In genomic region chr12:53939141-53940108, GRCh38 we compare ENCODE assay signal across 9 cellular contexts. TPM values are rescaled to one million over a fixed set of nuclear protein-coding genes. Genes with fewer than 3 reads are reported as not detected.
DNase-seq lines count a peak whose midpoint lies in the region; ATAC-seq, FAIRE-seq and TF ChIP-seq lines count a peak whose summit lies in the region.
"Had no signal": no experiment of that assay in that cellular context is flagged by ENCODE, and none has a peak within 500 bp of the region (broad histone marks: within the 10 kb centered on the region; RNA-seq: fewer than 3 reads in every experiment).

No MANE protein-coding gene starts in this region.

- 9% methylated on average over 62 of the region's 91 CpGs; no CpG with 5 or more reads in 1 of the 2 experiments for WGBS in H1 (ENCODE audit: extremely low coverage in 1 of 2, insufficient coverage in 1 of 2, insufficient read length in 1 of 2, insufficient replicate concordance in 2 of 2, low coverage in 1 of 2, low lambda C conversion rate in 2 of 2, missing lambda C conversion rate in 1 of 2), 2 experiments

- no peak for TF ChIP-seq POLR2A in H1 (IDR thresholded peaks at IDR 0.05; ENCODE audit: control extremely low read depth in 1 of 2, low read depth in 2 of 2, low read length in 2 of 2)

- H3K4ac ChIP-seq in H1 (replicated peaks; ENCODE audit: insufficient read length, low read depth, low read length): no peak overlapping the region

- H3K79me2 ChIP-seq in H1 (ENCODE audit: control insufficient read depth in 1 of 2, insufficient read depth in 2 of 2, low read length in 2 of 2): no peaks in the 10 kb centered on the region

- H4K8ac ChIP-seq in H1 (ENCODE audit: extremely low read depth, insufficient read depth, low read length): peak overlapping the region; percentile 63; the same call in 1 of the 2 replicates

- H3K36me3 ChIP-seq in Caco-2 (ENCODE audit: control insufficient read depth, insufficient read depth, low read length) (no peaks in the 10 kb centered on the region), H1 (ENCODE audit: control insufficient read depth in 2 of 4, insufficient read depth in 4 of 4, low read length in 3 of 4) (peaks cover 0 to 6% (median 0%) of the 10 kb centered on the region in 4 experiments; a peak in 1 of 8 replicates)

- CTCF ChIA-PET in Caco-2 (lab: Charles Lee) (interaction anchor here (0.6 to 4.3 kb wide), 5 partner anchors 10 to 438 kb away, joined by 4 to 18 read pairs (median 5); partner anchors contain the start of gene TARBP2), H1 (lab: Charles Lee; ENCODE audit: partially characterized antibody) (interaction anchor here (0.6 to 2.5 kb wide), 15 partner anchors 11 to 276 kb away, joined by 3 to 9 read pairs (median 4); no protein-coding TSS in a partner anchor)

- no peak for TF ChIP-seq EP300 in H1 (IDR thresholded peaks at IDR 0.05; ENCODE audit: borderline replicate concordance in 1 of 2, low read depth in 2 of 2, low read length in 2 of 2)

- no peak overlapping the region for H4K5ac ChIP-seq in H1 (ENCODE audit: insufficient read length, low read depth, low read length)

- no peak overlapping the region for H3K23ac ChIP-seq in H1 (ENCODE audit: insufficient read length)

- no peaks in the 10 kb centered on the region for H3K79me1 ChIP-seq in H1 (ENCODE audit: low read depth, low read length)

- POLR2A ChIA-PET in Caco-2 (lab: Charles Lee): interaction anchor here (0.6 to 1.3 kb wide), 4 partner anchors 12 to 39 kb away, joined by 3 to 15 read pairs (median 3); partner anchors contain the start of gene HOXC12
- POLR2A ChIA-PET in H1 (lab: Charles Lee; ENCODE audit: partially characterized antibody): interaction anchor here (0.9 to 3.0 kb wide), 7 partner anchors 13 to 277 kb away, joined by 3 to 12 read pairs (median 3); no protein-coding TSS in a partner anchor

- no peak overlapping the region for H3K9ac ChIP-seq in H1 (replicated peaks in 1 of 4; ENCODE audit: extremely low read depth in 1 of 4, low read depth in 3 of 4, low read length in 3 of 4)

- peak; percentile 57 for ATAC-seq in omental fat pad (ENCODE audit: low FRiP score)
- ATAC-seq in GM19328 (IDR thresholded peaks at IDR 0.05; ENCODE audit: unreplicated experiment): no peak
- ATAC-seq in HG02642 (IDR thresholded peaks at IDR 0.05; ENCODE audit: poor library complexity, unreplicated experiment): no peak

- H3K36me3 Mint-ChIP-seq in Caco-2 (ENCODE audit: insufficient read depth, unreplicated experiment) (peaks cover 13% of the 10 kb centered on the region), IgD-negative memory B cell (no peaks in the 10 kb centered on the region), CD14-positive monocyte (peaks cover 0 to 3% of the 10 kb centered on the region in 2 donors)

- H3K9me3 Mint-ChIP-seq in Caco-2 (ENCODE audit: unreplicated experiment) (no peaks in the 10 kb centered on the region), IgD-negative memory B cell (peaks cover 0 to 5% (median 1%) of the 10 kb centered on the region in 3 donors), CD14-positive monocyte (peaks cover 6 to 38% (median 32%) of the 10 kb centered on the region in 7 donors)

- peak overlapping the region; percentile 52 to 53 for H3K4me2 ChIP-seq in H1 (ENCODE audit: insufficient read depth in 1 of 2, low read depth in 2 of 2, low read length in 2 of 2)

- H2AFZ ChIP-seq in H1 (ENCODE audit: low read length): no peak overlapping the region

- no peak overlapping the region for H2BK120ac ChIP-seq in H1 (replicated peaks; ENCODE audit: low read depth, low read length)

- H3K27ac ChIP-seq in H1 (ENCODE audit: low read depth, low read length): no peak overlapping the region

- H3K27me3 ChIP-seq in Caco-2 (replicated peaks; ENCODE audit: control insufficient read depth, insufficient read depth, low read length): no peaks in the 10 kb centered on the region; the same call in 1 of the 2 replicates
- H3K27me3 ChIP-seq in H1 (replicated peaks in 1 of 4; ENCODE audit: control insufficient read depth in 3 of 4, extremely low read depth in 1 of 4, insufficient read depth in 3 of 4, low read length in 3 of 4): peaks cover 90 to 100% (median 97%) of the 10 kb centered on the region in 4 experiments

- intact Hi-C loops in Caco-2 (cut with micrococcal nuclease; ENCODE audit: unreplicated experiment): loop anchor here (1.0 to 5.0 kb wide), 4 partner anchors 10 to 172 kb away; no protein-coding TSS in a partner anchor
- intact Hi-C loops in CD14-positive monocyte (cut with micrococcal nuclease): no loop called here

- no peak overlapping the region for H2BK15ac ChIP-seq in H1 (ENCODE audit: low read length)

- no peaks in the 10 kb centered on the region for H3K9me3 ChIP-seq in Caco-2
- H3K9me3 ChIP-seq in H1 (ENCODE audit: insufficient read depth in 2 of 2, low read depth in 1 of 2, low read length in 1 of 2): no peaks in the 10 kb centered on the region

- no peak for TF ChIP-seq RAD21 in H1 (IDR thresholded peaks at IDR 0.05 in 1 of 2, conservative IDR thresholded peaks at IDR 0.05 in 1 of 2; ENCODE audit: low read depth in 2 of 2, low read length in 2 of 2)

- H3K4me1 ChIP-seq in Caco-2: no peaks in the 10 kb centered on the region
- H3K4me1 ChIP-seq in H1 (replicated peaks in 1 of 4; ENCODE audit: control insufficient read depth in 3 of 4, insufficient read depth in 4 of 4, low read length in 3 of 4): peaks cover 0 to 6% (median 5%) of the 10 kb centered on the region in 4 experiments; a peak in 4 of 7 replicates

- peak overlapping the region; percentile 81 for H3K4me3 Mint-ChIP-seq in Caco-2 (ENCODE audit: unreplicated experiment)
- peak overlapping the region in 1 of 4 donors; percentile 2 for H3K4me3 Mint-ChIP-seq in IgD-negative memory B cell
- H3K4me3 Mint-ChIP-seq in CD14-positive monocyte: peak overlapping the region in 1 of 2 donors; percentile 59

- no peak overlapping the region for H2BK20ac ChIP-seq in H1 (ENCODE audit: low read length)

- DNase-seq in Caco-2: peak; percentile 74 to 82
- DNase-seq in H1 (ENCODE audit: low read depth in 1 of 2, low spot score in 2 of 2): peak in 1 of 2 experiments; percentile 74
- DNase-seq in omental fat pad (ENCODE audit: low spot score): no peak
- no peak for DNase-seq in CD14-positive monocyte (ENCODE audit: low spot score)
- no peak for DNase-seq in D721Med (ENCODE audit: insufficient read length, low spot score)

- peak overlapping the region; percentile 79 for H3K27ac Mint-ChIP-seq in Caco-2 (ENCODE audit: unreplicated experiment)
- H3K27ac Mint-ChIP-seq in IgD-negative memory B cell: peak overlapping the region; percentile 54 to 76 (median 70)
- no peak overlapping the region for H3K27ac Mint-ChIP-seq in CD14-positive monocyte

- no peak overlapping the region for H2AK5ac ChIP-seq in H1 (ENCODE audit: low read depth, low read length)

- no peaks in the 10 kb centered on the region for H3K27me3 Mint-ChIP-seq in Caco-2 (ENCODE audit: insufficient read depth, unreplicated experiment)
- peaks cover 62% of the 10 kb centered on the region for H3K27me3 Mint-ChIP-seq in IgD-negative memory B cell
- peaks cover 94 to 97% (median 95%) of the 10 kb centered on the region in 3 donors for H3K27me3 Mint-ChIP-seq in CD14-positive monocyte (ENCODE audit: low read depth in 3 of 3)

- no peak overlapping the region; the same call in none of the 2 replicates for H3K18ac ChIP-seq in H1 (ENCODE audit: extremely low read depth, low read length)

- BruUV-seq in Caco-2 (replicated peaks; lab: Mats Ljungman, UMichigan): no TSS peak

- H2BK12ac ChIP-seq in H1 (ENCODE audit: low read depth, low read length): peak overlapping the region; percentile 50; the same call in 1 of the 2 replicates

- FAIRE-seq in H1 (lab: Jason Lieb, UNC) (no peak), D721Med (lab: Jason Lieb, UNC) (no peak)

- no peak overlapping the region for H4K91ac ChIP-seq in H1 (replicated peaks; ENCODE audit: insufficient read length, low read length)

- H3K56ac ChIP-seq in H1 (replicated peaks; ENCODE audit: insufficient read length, low read depth, low read length): no peak overlapping the region

- H2BK5ac ChIP-seq in H1 (ENCODE audit: low read depth, low read length): peak overlapping the region; percentile 35; the same call in 1 of the 2 replicates

- H3K4me3 ChIP-seq in Caco-2 (ENCODE audit: low read depth, low read length) (peak overlapping the region; percentile 93), H1 (ENCODE audit: extremely low read depth in 1 of 4, insufficient read depth in 2 of 4, low read depth in 3 of 4, low read length in 4 of 4) (peak overlapping the region in 1 of 4 experiments; percentile 48; a peak in 2 of 8 replicates)

- peaks cover 12 to 25% of the 10 kb centered on the region in 2 experiments for H4K20me1 ChIP-seq in H1 (replicated peaks in 1 of 2; ENCODE audit: control insufficient read depth in 1 of 2, insufficient read depth in 2 of 2, low read length in 2 of 2)

- no peak overlapping the region for H3K14ac ChIP-seq in H1 (ENCODE audit: insufficient read length)

- H3K4me1 Mint-ChIP-seq in Caco-2 (ENCODE audit: low read depth, unreplicated experiment) (peaks cover 13% of the 10 kb centered on the region), IgD-negative memory B cell (peaks cover 12 to 26% (median 13%) of the 10 kb centered on the region in 3 donors), CD14-positive monocyte (peaks cover 9% of the 10 kb centered on the region)

- TF ChIP-seq CTCF in Caco-2 (IDR thresholded peaks at IDR 0.05; ENCODE audit: insufficient read depth in 1 of 2, low read depth in 1 of 2, low read length in 1 of 2, severe bottlenecking in 1 of 2, unreplicated experiment in 1 of 2) (no peak), H1 (IDR thresholded peaks at IDR 0.05; ENCODE audit: control extremely low read depth in 1 of 3, insufficient read depth in 1 of 3, low read depth in 1 of 3, low read length in 3 of 3) (no peak), omental fat pad (IDR thresholded peaks at IDR 0.05) (no peak), CD14-positive monocyte (IDR thresholded peaks at IDR 0.05) (no peak), D721Med (IDR thresholded peaks at IDR 0.05; ENCODE audit: insufficient read depth, missing control alignments) (no peak)

- no peaks in the 10 kb centered on the region for H3K23me2 ChIP-seq in H1 (ENCODE audit: low read depth, low read length)

RNA-seq across cellular contexts. Expression of gene HOXC13, which starts 0.8 kb away (rescaled TPM):
- total RNA-seq in Caco-2 (2022) (6.4 and 7.3 TPM in 2 replicates), omental fat pad (not detected)
- polyA plus RNA-seq in IgD-negative memory B cell (not detected), H1 (2011; rRNA removed) (0.02 TPM in 1 of 2 replicates, not detected in the other), CD14-positive monocyte (not detected)
- 0.13 TPM in 1 of 2 replicates, not detected in the other for total RNA-seq in H1 (2021; fragmentation: NEBNext Ultra II Directional; extraction: Animal tissue kit (Norgen Biotek cat#: 25700))
- not detected for polyA plus RNA-seq in H1 (2011; cell fraction: cytosol; rRNA removed)
- not detected for polyA plus RNA-seq in H1 (2011; cell fraction: nucleus; rRNA removed)
- polyA plus RNA-seq in H1 (2012, experiment 1 of 2): not detected in 4 replicates
- polyA plus RNA-seq in H1 (2012, experiment 2 of 2): 0.10 TPM
- polyA plus RNA-seq in H1 (2013, experiment 1 of 2): 0.02 TPM
- not detected for polyA plus RNA-seq in H1 (2013, experiment 2 of 2)
- not detected in 2 replicates for polyA minus RNA-seq in H1 (2011; rRNA and poly(A)+ RNA removed)
- not detected for polyA minus RNA-seq in H1 (2011; cell fraction: cytosol; rRNA and poly(A)+ RNA removed)
- polyA minus RNA-seq in H1 (2011; cell fraction: nucleus; rRNA and poly(A)+ RNA removed): not detected
- total RNA-seq: chondrocyte had no signal

RNA-seq across cellular contexts. Expression of gene HOXC12, which starts 15.3 kb away (rescaled TPM):
- total RNA-seq in Caco-2 (2022) (9.4 and 10.3 TPM in 2 replicates), omental fat pad (not detected)
- polyA plus RNA-seq in IgD-negative memory B cell (not detected), H1 (2011; rRNA removed) (not detected in 2 replicates), CD14-positive monocyte (not detected)
- not detected in 2 replicates for total RNA-seq in H1 (2021; fragmentation: NEBNext Ultra II Directional; extraction: Animal tissue kit (Norgen Biotek cat#: 25700))
- polyA plus RNA-seq in H1 (2011; cell fraction: cytosol; rRNA removed): not detected
- not detected for polyA plus RNA-seq in H1 (2011; cell fraction: nucleus; rRNA removed)
- not detected in 4 replicates for polyA plus RNA-seq in H1 (2012, experiment 1 of 2)
- not detected for polyA plus RNA-seq in H1 (2012, experiment 2 of 2)
- not detected for polyA plus RNA-seq in H1 (2013, experiment 1 of 2)
- not detected for polyA plus RNA-seq in H1 (2013, experiment 2 of 2)
- polyA minus RNA-seq in H1 (2011; rRNA and poly(A)+ RNA removed): not detected in 2 replicates
- polyA minus RNA-seq in H1 (2011; cell fraction: cytosol; rRNA and poly(A)+ RNA removed): not detected
- polyA minus RNA-seq in H1 (2011; cell fraction: nucleus; rRNA and poly(A)+ RNA removed): not detected
- total RNA-seq: chondrocyte had no signal

RNA-seq across cellular contexts. Expression of gene HOXC11, which starts 33.5 kb away (rescaled TPM):
- total RNA-seq in Caco-2 (2022) (1.7 and 2.2 TPM in 2 replicates), omental fat pad (not detected)
- polyA plus RNA-seq in IgD-negative memory B cell (not detected), H1 (2011; rRNA removed) (not detected in 2 replicates), CD14-positive monocyte (not detected)
- total RNA-seq in H1 (2021; fragmentation: NEBNext Ultra II Directional; extraction: Animal tissue kit (Norgen Biotek cat#: 25700)): not detected in 2 replicates
- polyA plus RNA-seq in H1 (2011; cell fraction: cytosol; rRNA removed): not detected
- not detected for polyA plus RNA-seq in H1 (2011; cell fraction: nucleus; rRNA removed)
- polyA plus RNA-seq in H1 (2012, experiment 1 of 2): not detected in 4 replicates
- not detected for polyA plus RNA-seq in H1 (2012, experiment 2 of 2)
- polyA plus RNA-seq in H1 (2013, experiment 1 of 2): not detected
- not detected for polyA plus RNA-seq in H1 (2013, experiment 2 of 2)
- polyA minus RNA-seq in H1 (2011; rRNA and poly(A)+ RNA removed): not detected in 2 replicates
- 0.88 TPM for polyA minus RNA-seq in H1 (2011; cell fraction: cytosol; rRNA and poly(A)+ RNA removed)
- 0.40 TPM for polyA minus RNA-seq in H1 (2011; cell fraction: nucleus; rRNA and poly(A)+ RNA removed)
- total RNA-seq: chondrocyte had no signal

RNA-seq across cellular contexts. Expression of gene HOTAIR, which starts 35.3 kb away (rescaled TPM):
- 1.6 and 1.9 TPM in 2 replicates for total RNA-seq in Caco-2 (2022)
- not detected for polyA plus RNA-seq in IgD-negative memory B cell
- not detected in 2 replicates for total RNA-seq in H1 (2021; fragmentation: NEBNext Ultra II Directional; extraction: Animal tissue kit (Norgen Biotek cat#: 25700))
- not detected in 2 replicates for polyA plus RNA-seq in H1 (2011; rRNA removed)
- polyA plus RNA-seq in H1 (2011; cell fraction: cytosol; rRNA removed): not detected
- not detected for polyA plus RNA-seq in H1 (2011; cell fraction: nucleus; rRNA removed)
- polyA plus RNA-seq in H1 (2012, experiment 1 of 2): not detected in 4 replicates
- polyA plus RNA-seq in H1 (2012, experiment 2 of 2): not detected
- not detected for polyA plus RNA-seq in H1 (2013, experiment 1 of 2)
- not detected for polyA plus RNA-seq in H1 (2013, experiment 2 of 2)
- not detected in 2 replicates for polyA minus RNA-seq in H1 (2011; rRNA and poly(A)+ RNA removed)
- not detected for polyA minus RNA-seq in H1 (2011; cell fraction: cytosol; rRNA and poly(A)+ RNA removed)
- not detected for polyA minus RNA-seq in H1 (2011; cell fraction: nucleus; rRNA and poly(A)+ RNA removed)
- under 1 TPM in 1 of 4 donors, not detected in 3; 0.32 TPM for total RNA-seq in omental fat pad
- not detected for polyA plus RNA-seq in CD14-positive monocyte
- total RNA-seq: chondrocyte had no signal

RNA-seq across cellular contexts. Expression of gene HOXC10, which starts 45.5 kb away (rescaled TPM):
- 4.0 and 4.5 TPM in 2 replicates for total RNA-seq in Caco-2 (2022)
- polyA plus RNA-seq in IgD-negative memory B cell: not detected
- not detected in 2 replicates for total RNA-seq in H1 (2021; fragmentation: NEBNext Ultra II Directional; extraction: Animal tissue kit (Norgen Biotek cat#: 25700))
- not detected in 2 replicates for polyA plus RNA-seq in H1 (2011; rRNA removed)
- not detected for polyA plus RNA-seq in H1 (2011; cell fraction: cytosol; rRNA removed)
- polyA plus RNA-seq in H1 (2011; cell fraction: nucleus; rRNA removed): not detected
- not detected in 4 replicates for polyA plus RNA-seq in H1 (2012, experiment 1 of 2)
- polyA plus RNA-seq in H1 (2012, experiment 2 of 2): 0.20 TPM
- polyA plus RNA-seq in H1 (2013, experiment 1 of 2): not detected
- not detected for polyA plus RNA-seq in H1 (2013, experiment 2 of 2)
- not detected in 2 replicates for polyA minus RNA-seq in H1 (2011; rRNA and poly(A)+ RNA removed)
- polyA minus RNA-seq in H1 (2011; cell fraction: cytosol; rRNA and poly(A)+ RNA removed): not detected
- polyA minus RNA-seq in H1 (2011; cell fraction: nucleus; rRNA and poly(A)+ RNA removed): not detected
- not detected for total RNA-seq in omental fat pad
- not detected for polyA plus RNA-seq in CD14-positive monocyte
- total RNA-seq: chondrocyte had no signal

Comparison
In these comparisons a context has a peak if more than half of its experiments do, and no peak if none do; other contexts are left out.
1. DNase-seq: peak in Caco-2 (2 of 2); none in omental fat pad (single experiment), CD14-positive monocyte (single experiment) and D721Med (single experiment).
2. H3K27ac Mint-ChIP-seq: peak in Caco-2 (single experiment) and IgD-negative memory B cell (3 of 3); none in CD14-positive monocyte (0 of 7).
3. RNA of gene HOXC12, which starts 15.3 kb away (total RNA-seq): 9.4 to 10.3 TPM in Caco-2; not detected in H1 and not detected in omental fat pad; every median in the first group is over 10 times any median in the second.